In genomic region chr3:54850484-54851003, GRCh38 we compare ENCODE assay signal across 35 cellular contexts.
"Had no signal": no experiment of that assay in that cellular context is flagged by ENCODE, and none has a peak within 500 bp of the region (broad histone marks: within the 10 kb centered on the region; RNA-seq: fewer than 3 reads in every experiment).

No MANE protein-coding gene starts in this region.

- ATAC-seq: activated CD4-positive, alpha-beta T cell treated with anti-CD3 and anti-CD28 coated beads for 36 hours; activated CD8-positive, alpha-beta memory T cell treated with anti-CD3 and anti-CD28 coated beads, Interleukin-2, amount 10 ng/mL, durations not matched to agents 7 days and 5 days; activated CD8-positive, alpha-beta T cell treated with anti-CD3 and anti-CD28 coated beads, Interleukin-2, amount 10 ng/mL, durations not matched to agents 7 days and 5 days; activated naive CD8-positive, alpha-beta T cell treated with anti-CD3 and anti-CD28 coated beads, Interleukin-2, amount 50 U/mL, for 24 hours; body of pancreas; foreskin keratinocyte; gastrocnemius medialis; heart left ventricle; T-cell had no signal

- H3K27me3 ChIP-seq: body of pancreas, esophagus squamous epithelium, gastrocnemius medialis had no signal

- H3K4me1 ChIP-seq: body of pancreas, foreskin keratinocyte had no signal

- H3K4me1 Mint-ChIP-seq: activated CD4-positive, alpha-beta T cell treated with anti-CD3 and anti-CD28 coated beads for 36 hours; activated CD4-positive, alpha-beta T cell treated with anti-CD3 and anti-CD28 coated beads, Interleukin-2, amount 10 ng/mL, durations not matched to agents 24 days and 14 days; activated CD8-positive, alpha-beta memory T cell treated with anti-CD3 and anti-CD28 coated beads, Interleukin-2, amount 10 ng/mL, durations not matched to agents 7 days and 5 days; activated naive CD4-positive, alpha-beta T cell treated with anti-CD3 and anti-CD28 coated beads, Interleukin-2, amount 50 U/mL, for 24 hours; activated naive CD8-positive, alpha-beta T cell treated with anti-CD3 and anti-CD28 coated beads for 36 hours; activated naive CD8-positive, alpha-beta T cell treated with anti-CD3 and anti-CD28 coated beads, Interleukin-2, amount 50 U/mL, for 24 hours; T-cell had no signal

- DNase-seq: activated CD4-positive, alpha-beta memory T cell treated with anti-CD3 and anti-CD28 coated beads for 36 hours; activated CD4-positive, alpha-beta T cell treated with anti-CD3 and anti-CD28 coated beads for 36 hours; activated CD4-positive, alpha-beta T cell treated with anti-CD3 and anti-CD28 coated beads, Interleukin-2, amount 10 ng/mL, durations not matched to agents 24 days and 14 days; activated CD4-positive, CD25-positive, alpha-beta regulatory T cell; activated CD4-positive, CD25-positive, alpha-beta regulatory T cell treated with anti-CD3 and anti-CD28 coated beads, Interleukin-2, amount 50 U/mL, for 72 hours; activated CD8-positive, alpha-beta memory T cell treated with anti-CD3 and anti-CD28 coated beads, Interleukin-2, amount 10 ng/mL, durations not matched to agents 7 days and 5 days; activated CD8-positive, alpha-beta memory T cell treated with anti-CD3 and anti-CD28 coated beads, Interleukin-2, amount 50 U/mL, for 4 hours; activated CD8-positive, alpha-beta T cell treated with anti-CD3 and anti-CD28 coated beads, Interleukin-2, amount 10 ng/mL, durations not matched to agents 7 days and 5 days; activated effector memory CD4-positive, alpha-beta T cell treated with anti-CD3 and anti-CD28 coated beads, Interleukin-2, amount 50 U/mL, for 16 hours; activated naive CD4-positive, alpha-beta T cell treated with anti-CD3 and anti-CD28 coated beads for 36 hours; activated naive CD8-positive, alpha-beta T cell treated with anti-CD3 and anti-CD28 coated beads for 36 hours; activated naive CD8-positive, alpha-beta T cell treated with anti-CD3 and anti-CD28 coated beads, Interleukin-2, amount 50 U/mL, for 24 hours; activated T-cell treated with anti-CD3 and anti-CD28 coated beads, Interleukin-2, amount 50 U/mL, for 1 hour; activated T-cell treated with anti-CD3 and anti-CD28 coated beads, Interleukin-2, amount 50 U/mL, for 48 hours; adrenal gland; amygdala; aorta; body of pancreas; caudate nucleus; cortex of kidney; dermis blood vessel endothelial cell; effector CD8-positive, alpha-beta T cell; esophagus squamous epithelium; foreskin keratinocyte; gastrocnemius medialis; glutamatergic neuron; heart left ventricle; T-cell; T1000 had no signal

- H3K27me3 Mint-ChIP-seq: activated CD4-positive, alpha-beta T cell treated with anti-CD3 and anti-CD28 coated beads, Interleukin-2, amount 10 ng/mL, durations not matched to agents 24 days and 14 days; activated CD8-positive, alpha-beta memory T cell treated with anti-CD3 and anti-CD28 coated beads, Interleukin-2, amount 10 ng/mL, durations not matched to agents 7 days and 5 days had no signal

- H3K9me3 ChIP-seq: adrenal gland, body of pancreas, esophagus squamous epithelium, gastrocnemius medialis, heart left ventricle had no signal

- H3K27ac Mint-ChIP-seq: activated CD4-positive, alpha-beta memory T cell treated with anti-CD3 and anti-CD28 coated beads for 36 hours; activated CD4-positive, alpha-beta T cell treated with anti-CD3 and anti-CD28 coated beads for 36 hours; activated CD4-positive, alpha-beta T cell treated with anti-CD3 and anti-CD28 coated beads, Interleukin-2, amount 10 ng/mL, durations not matched to agents 24 days and 14 days; activated CD8-positive, alpha-beta memory T cell treated with anti-CD3 and anti-CD28 coated beads, Interleukin-2, amount 10 ng/mL, durations not matched to agents 7 days and 5 days; activated CD8-positive, alpha-beta T cell treated with anti-CD3 and anti-CD28 coated beads, Interleukin-2, amount 10 ng/mL, durations not matched to agents 7 days and 5 days; activated naive CD4-positive, alpha-beta T cell treated with anti-CD3 and anti-CD28 coated beads for 36 hours; activated naive CD4-positive, alpha-beta T cell treated with anti-CD3 and anti-CD28 coated beads, Interleukin-2, amount 50 U/mL, for 24 hours; activated naive CD8-positive, alpha-beta T cell treated with anti-CD3 and anti-CD28 coated beads for 36 hours; activated naive CD8-positive, alpha-beta T cell treated with anti-CD3 and anti-CD28 coated beads, Interleukin-2, amount 50 U/mL, for 24 hours; activated T-helper 1 cell treated with anti-CD3 and anti-CD28 coated beads, Interleukin-12 subunit alpha, Interleukin-12 subunit beta, Interleukin-2, Interleukin-4 antibody, amounts not matched to agents 30 ng/mL and 10 ng/mL and 1 ng/mL, durations not matched to agents 14 hours and 24 hours and 36 hours; activated T-helper 2 cell treated with anti-CD3 and anti-CD28 coated beads, Interferon-gamma antibody, Interleukin-2, Interleukin-4, amounts not matched to agents 10 μg/mL and 5 μg/mL and 100 μg/mL, durations not matched to agents 14 hours and 24 hours and 36 hours; T-cell; T-helper 1 cell treated with Interleukin-12 subunit alpha and Interleukin-12 subunit beta and Interleukin-4 antibody, amounts not matched to agents 30 μg/mL and 1 μg/mL, for 36 hours; T-helper 2 cell treated with Interferon-gamma antibody and Interleukin-4, amounts not matched to agents 5 μg/mL and 100 μg/mL, for 36 hours had no signal

- H3K4me3 ChIP-seq: adrenal gland, body of pancreas, esophagus squamous epithelium, gastrocnemius medialis, heart left ventricle had no signal

- H3K9me3 Mint-ChIP-seq: activated CD4-positive, alpha-beta memory T cell treated with anti-CD3 and anti-CD28 coated beads for 36 hours; activated CD4-positive, alpha-beta T cell treated with anti-CD3 and anti-CD28 coated beads, Interleukin-2, amount 10 ng/mL, durations not matched to agents 24 days and 14 days; activated naive CD4-positive, alpha-beta T cell treated with anti-CD3 and anti-CD28 coated beads for 36 hours; activated naive CD4-positive, alpha-beta T cell treated with anti-CD3 and anti-CD28 coated beads, Interleukin-2, amount 50 U/mL, for 24 hours; activated naive CD8-positive, alpha-beta T cell treated with anti-CD3 and anti-CD28 coated beads for 36 hours; activated naive CD8-positive, alpha-beta T cell treated with anti-CD3 and anti-CD28 coated beads, Interleukin-2, amount 50 U/mL, for 24 hours; activated T-helper 1 cell treated with anti-CD3 and anti-CD28 coated beads, Interleukin-12 subunit alpha, Interleukin-12 subunit beta, Interleukin-2, Interleukin-4 antibody, amounts not matched to agents 30 ng/mL and 10 ng/mL and 1 ng/mL, durations not matched to agents 14 hours and 24 hours and 36 hours; activated T-helper 2 cell treated with anti-CD3 and anti-CD28 coated beads, Interferon-gamma antibody, Interleukin-2, Interleukin-4, amounts not matched to agents 10 μg/mL and 5 μg/mL and 100 μg/mL, durations not matched to agents 14 hours and 24 hours and 36 hours; T-cell; T-helper 1 cell treated with Interleukin-12 subunit alpha and Interleukin-12 subunit beta and Interleukin-4 antibody, amounts not matched to agents 30 μg/mL and 1 μg/mL, for 36 hours; T-helper 2 cell treated with Interferon-gamma antibody and Interleukin-4, amounts not matched to agents 5 μg/mL and 100 μg/mL, for 36 hours had no signal

- H3K4me3 Mint-ChIP-seq: activated CD4-positive, alpha-beta memory T cell treated with anti-CD3 and anti-CD28 coated beads for 36 hours; activated CD4-positive, alpha-beta T cell treated with anti-CD3 and anti-CD28 coated beads for 36 hours; activated CD4-positive, alpha-beta T cell treated with anti-CD3 and anti-CD28 coated beads, Interleukin-2, amount 10 ng/mL, durations not matched to agents 24 days and 14 days; activated CD8-positive, alpha-beta memory T cell treated with anti-CD3 and anti-CD28 coated beads, Interleukin-2, amount 10 ng/mL, durations not matched to agents 7 days and 5 days; activated CD8-positive, alpha-beta T cell treated with anti-CD3 and anti-CD28 coated beads, Interleukin-2, amount 10 ng/mL, durations not matched to agents 7 days and 5 days; activated naive CD4-positive, alpha-beta T cell treated with anti-CD3 and anti-CD28 coated beads for 36 hours; activated naive CD4-positive, alpha-beta T cell treated with anti-CD3 and anti-CD28 coated beads, Interleukin-2, amount 50 U/mL, for 24 hours; activated naive CD8-positive, alpha-beta T cell treated with anti-CD3 and anti-CD28 coated beads for 36 hours; activated naive CD8-positive, alpha-beta T cell treated with anti-CD3 and anti-CD28 coated beads, Interleukin-2, amount 50 U/mL, for 24 hours; activated T-helper 1 cell treated with anti-CD3 and anti-CD28 coated beads, Interleukin-12 subunit alpha, Interleukin-12 subunit beta, Interleukin-2, Interleukin-4 antibody, amounts not matched to agents 30 ng/mL and 10 ng/mL and 1 ng/mL, durations not matched to agents 14 hours and 24 hours and 36 hours; T-cell; T-helper 1 cell treated with Interleukin-12 subunit alpha and Interleukin-12 subunit beta and Interleukin-4 antibody, amounts not matched to agents 30 μg/mL and 1 μg/mL, for 36 hours; T-helper 2 cell treated with Interferon-gamma antibody and Interleukin-4, amounts not matched to agents 5 μg/mL and 100 μg/mL, for 36 hours had no signal

- H3K36me3 ChIP-seq: adrenal gland, esophagus squamous epithelium, gastrocnemius medialis, heart left ventricle had no signal

- H3K27ac ChIP-seq: adrenal gland, body of pancreas, epithelial cell of prostate, esophagus squamous epithelium, foreskin keratinocyte, gastrocnemius medialis, heart left ventricle had no signal

- H3K36me3 Mint-ChIP-seq: activated CD4-positive, alpha-beta memory T cell treated with anti-CD3 and anti-CD28 coated beads for 36 hours; activated CD8-positive, alpha-beta memory T cell treated with anti-CD3 and anti-CD28 coated beads, Interleukin-2, amount 10 ng/mL, durations not matched to agents 7 days and 5 days; activated naive CD4-positive, alpha-beta T cell treated with anti-CD3 and anti-CD28 coated beads, Interleukin-2, amount 50 U/mL, for 24 hours; activated naive CD8-positive, alpha-beta T cell treated with anti-CD3 and anti-CD28 coated beads for 36 hours; T-cell had no signal
